In genomic region chr19:639251-640155, GRCh38 we compare ENCODE assay signal across 8 cellular contexts. TPM values are rescaled to one million over a fixed set of nuclear protein-coding genes. Genes with fewer than 3 reads are reported as not detected.
DNase-seq lines count a peak whose midpoint lies in the region; ATAC-seq and TF ChIP-seq lines count a peak whose summit lies in the region.

Gene FGF22 (plus strand): TSS chr19:639879. CDS start chr19:639926, 47 bp downstream.

- H3K4me1 Mint-ChIP-seq in activated T-cell treated with anti-CD3 and anti-CD28 coated beads, Interleukin-2, amount 50 U/mL, for 24 hours (ENCODE audit: low read depth): peaks cover 9% of the 10 kb centered on the region

- no peaks in the 10 kb centered on the region for H3K9me3 Mint-ChIP-seq in activated T-cell treated with anti-CD3 and anti-CD28 coated beads, Interleukin-2, amount 50 U/mL, for 24 hours

- H3K27me3 ChIP-seq in HL-60 (ENCODE audit: insufficient read depth, poor library complexity, severe bottlenecking) (peaks cover 4% of the 10 kb centered on the region), muscle layer of colon (ENCODE audit: control insufficient read depth in 1 of 2, insufficient read depth in 2 of 2, low read length in 2 of 2) (no peaks in the 10 kb centered on the region)

- no peak for TF ChIP-seq CTCF in HL-60 (IDR thresholded peaks at IDR 0.05; ENCODE audit: insufficient read depth, low read length)

- peak within 1 kb of the TSS; percentile 89 for H3K27ac Mint-ChIP-seq in activated T-cell treated with anti-CD3 and anti-CD28 coated beads, Interleukin-2, amount 50 U/mL, for 24 hours

- H3K27me3 Mint-ChIP-seq in activated T-cell treated with anti-CD3 and anti-CD28 coated beads, Interleukin-2, amount 50 U/mL, for 24 hours: no peaks in the 10 kb centered on the region

- peak within 1 kb of the TSS; percentile 76 for H3K4me3 Mint-ChIP-seq in activated T-cell treated with anti-CD3 and anti-CD28 coated beads, Interleukin-2, amount 50 U/mL, for 24 hours

- peaks cover 6% of the 10 kb centered on the region for H3K4me1 ChIP-seq in muscle layer of colon (ENCODE audit: insufficient read depth, low read length)

- H3K27ac ChIP-seq in HL-60 (replicated peaks) (no peak within 1 kb of the TSS), muscle layer of colon (ENCODE audit: low read depth, low read length) (no peak within 1 kb of the TSS)

- peak; percentile 71 to 89 for DNase-seq in NCI-H2081 (lab: John Stamatoyannopoulos, UW)
- DNase-seq in NCI-H2081 treated with DMSO at 0.1 percent for 48 hours (lab: John Stamatoyannopoulos, UW): no peak
- DNase-seq in HL-60 (ENCODE audit: low read depth in 1 of 2, low spot score in 1 of 2): peak; percentile 72 to 83
- peak; percentile 84 for DNase-seq in OCI-M1 (lab: John Stamatoyannopoulos, UW)
- peak; percentile 98 for DNase-seq in activated T-cell treated with anti-CD3 and anti-CD28 coated beads, Interleukin-2, amount 50 U/mL, for 24 hours
- DNase-seq in stimulated activated CD8-positive, alpha-beta memory T cell treated with anti-CD3 and anti-CD28 coated beads, Interleukin-4, amount 100 ng/mL, for 1 hour (ENCODE audit: low read depth in 2 of 2, low spot score in 1 of 2): peak; percentile 92 to 94

- H3K4me3 ChIP-seq in HL-60 (replicated peaks; ENCODE audit: insufficient read depth, low read length) (no peak within 1 kb of the TSS; the same call in 1 of the 2 replicates), muscle layer of colon (ENCODE audit: low read depth in 1 of 2, low read length in 2 of 2) (peak within 1 kb of the TSS; percentile 55 to 58)

- no peaks in the 10 kb centered on the region for H3K9me3 ChIP-seq in muscle layer of colon (ENCODE audit: low read length)

- H3K36me3 ChIP-seq in muscle layer of colon (ENCODE audit: insufficient read depth, low read length): no peaks in the 10 kb centered on the region

- H3K9ac ChIP-seq in muscle layer of colon (ENCODE audit: low read length): no peak within 1 kb of the TSS

- peak; percentile 85 for ATAC-seq in esophagus mucosa

- peaks cover 10% of the 10 kb centered on the region for H3K36me3 Mint-ChIP-seq in activated T-cell treated with anti-CD3 and anti-CD28 coated beads, Interleukin-2, amount 50 U/mL, for 24 hours (ENCODE audit: low read depth)

RNA-seq across cellular contexts. Expression of gene FGF22, which starts in this region (rescaled TPM):
- 0.12 TPM for total RNA-seq in esophagus mucosa

Comparison
In these comparisons a context has a peak if more than half of its experiments do, and no peak if none do; other contexts are left out.
1. Peak in ATAC-seq in esophagus mucosa; RNA of the gene not detected or under 1 TPM.